Comparison of ENCODE assay signal across 8 cellular contexts in genomic region chr19:4229179-4229931, GRCh38. TPM values are rescaled to one million over a fixed set of nuclear protein-coding genes. Genes with fewer than 3 reads are reported as not detected.
DNase-seq lines count a peak whose midpoint lies in the region; ATAC-seq and TF ChIP-seq lines count a peak whose summit lies in the region.

TSS of gene EBI3 (plus strand) at chr19:4229523. CDS start at chr19:4229551, 28 bp downstream.

- no peak within 1 kb of the TSS for H3K4me3 ChIP-seq in cardiac muscle cell
- H3K4me3 ChIP-seq in uterus, result no peak within 1 kb of the TSS

- no peak for TF ChIP-seq CTCF in cardiac muscle cell (IDR thresholded peaks at IDR 0.05; ENCODE audit: low read depth, low read length)
- TF ChIP-seq CTCF in uterus (IDR thresholded peaks at IDR 0.05), result no peak

- intact Hi-C loops in uterus (cut with DNase I; ENCODE audit: low total_unique reads), result no loop called here

- no peak for TF ChIP-seq POLR2A in uterus (IDR thresholded peaks at IDR 0.05)

- peak; percentile 92 for DNase-seq in A172 (ENCODE audit: low spot score)
- DNase-seq in cardiac muscle cell (ENCODE audit: low read depth in 1 of 2, low spot score in 1 of 2), result peak; percentile 21 to 74
- peak; percentile 61 for DNase-seq in stimulated activated CD4-positive, alpha-beta T cell treated with anti-CD3 and anti-CD28 coated beads, Interleukin-4, amount 100 ng/mL, for 24 hours
- no peak for DNase-seq in AG08396 (ENCODE audit: low spot score)
- no peak for DNase-seq in uterus

- no peaks in the 10 kb centered on the region for H3K36me3 ChIP-seq in cardiac muscle cell
- no peaks in the 10 kb centered on the region for H3K36me3 ChIP-seq in uterus

- H3K27me3 ChIP-seq in cardiac muscle cell (no peaks in the 10 kb centered on the region), uterus (peaks cover 0 to 10% of the 10 kb centered on the region in 2 donors)

- H3K27ac ChIP-seq in cardiac muscle cell (no peak within 1 kb of the TSS), uterus (no peak within 1 kb of the TSS)

- ATAC-seq in GM18517 (IDR thresholded peaks at IDR 0.05; ENCODE audit: unreplicated experiment) (peak; percentile 60), HG02981 (IDR thresholded peaks at IDR 0.05; ENCODE audit: unreplicated experiment) (peak; percentile 54)
- peak; percentile 80 to 87 for ATAC-seq in activated CD4-positive, CD25-positive, alpha-beta regulatory T cell treated with anti-CD3 and anti-CD28 coated beads, Interleukin-2, amount 50 U/mL, for 24 hours

- H3K9me3 ChIP-seq in cardiac muscle cell (ENCODE audit: low read depth) (no peaks in the 10 kb centered on the region), uterus (no peaks in the 10 kb centered on the region)

- H3K4me1 ChIP-seq in cardiac muscle cell (ENCODE audit: low read depth), result no peaks in the 10 kb centered on the region
- no peaks in the 10 kb centered on the region for H3K4me1 ChIP-seq in uterus

RNA-seq across cellular contexts. Expression of gene EBI3, which starts in this region (rescaled TPM):
- 6.4 and 8.1 TPM in 2 replicates for total RNA-seq in A172 (2014; rRNA removed; shearing (Covaris generic))
- not detected in 2 replicates for total RNA-seq in cardiac muscle cell
- 0.44 TPM in 1 of 2 replicates, not detected in the other for polyA plus RNA-seq in cardiac muscle cell
- 1 to 10 TPM in 3 of 4 donors, not detected in 1; 1.2 to 1.8 (median 1.5) TPM for total RNA-seq in uterus

Comparison
In these comparisons a context has a peak if more than half of its experiments do, and no peak if none do; other contexts are left out.
1. Peak in DNase-seq in cardiac muscle cell; RNA of the gene not detected or under 1 TPM.
2. DNase-seq: peak in A172 (single experiment) and stimulated activated CD4-positive, alpha-beta T cell treated with anti-CD3 and anti-CD28 coated beads, Interleukin-4, amount 100 ng/mL, for 24 hours (single experiment); none in AG08396 (single experiment) and uterus (0 of 2).
3. Peak in every context shown above with its lines, with median percentiles within 50 percentile points of each other: ATAC-seq.